In the genomic region with DNA sequence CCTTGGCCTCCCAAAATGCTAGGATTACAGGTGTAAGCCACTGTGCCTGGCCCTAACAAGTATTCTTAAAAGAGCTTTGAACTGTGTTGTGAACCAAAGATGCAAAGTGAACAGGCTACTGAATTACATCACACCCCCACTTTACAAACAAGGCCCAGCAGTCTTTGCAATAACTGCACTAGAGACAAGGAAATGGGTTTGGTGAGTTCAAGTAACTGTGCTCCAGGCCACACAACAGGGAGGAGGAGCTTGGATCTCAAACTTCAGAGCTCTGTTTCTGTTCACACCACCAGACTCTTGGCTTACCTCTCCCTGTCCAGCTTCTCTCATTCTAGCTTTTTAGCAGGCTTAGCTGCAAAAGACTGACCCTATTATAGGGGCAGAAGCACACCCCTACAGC, we compare ENCODE assay signal across 18 cellular contexts. TPM values are rescaled to one million over a fixed set of nuclear protein-coding genes. Genes with fewer than 3 reads are reported as not detected.
DNase-seq lines count a peak whose midpoint lies in the region; ATAC-seq lines count a peak whose summit lies in the region.
"Had no signal": no experiment of that assay in that cellular context is flagged by ENCODE, and none has a peak within 500 bp of the region (broad histone marks: within the 10 kb centered on the region; RNA-seq: fewer than 3 reads in every experiment).

No MANE protein-coding gene starts in this region.

- intact Hi-C loops in left colon (cut with DNase I, micrococcal nuclease), result no loop called here

- ATAC-seq in left colon (peak; percentile 16), GM18498 (IDR thresholded peaks at IDR 0.05; ENCODE audit: unreplicated experiment) (no peak)
- ATAC-seq: K562 had no signal

- DNase-seq in DMS 273 (lab: John Stamatoyannopoulos, UW; ENCODE audit: unreplicated experiment) (peak; percentile 54), DMS 273 treated with DMSO at 0.1 percent for 48 hours (lab: John Stamatoyannopoulos, UW) (no peak), amniotic epithelial cell (ENCODE audit: low read depth) (peak; percentile 7), left colon (no peak), substantia nigra (lab: John Stamatoyannopoulos, UW) (peak in 2 of 49 donors; percentile 17 to 29), DMS53 (lab: John Stamatoyannopoulos, UW) (no peak)
- no peak for DNase-seq in activated CD4-positive, CD25-positive, alpha-beta regulatory T cell treated with anti-CD3 and anti-CD28 coated beads, Interleukin-2, amount 50 U/mL, for 72 hours
- DNase-seq: activated CD8-positive, alpha-beta memory T cell treated with anti-CD3 and anti-CD28 coated beads, Interleukin-2, amount 50 U/mL, for 48 hours; activated effector memory CD4-positive, alpha-beta T cell treated with anti-CD3 and anti-CD28 coated beads, Interleukin-2, amount 50 U/mL, for 16 hours; HCEC 1CT; NCI-H2081; NCI-H526; OCI-M1; stimulated activated CD4-positive, alpha-beta T cell treated with anti-CD3 and anti-CD28 coated beads, Interleukin-2, amount 100 ng/mL, for 24 hours had no signal

- H3K27ac ChIP-seq in substantia nigra (ENCODE audit: low read depth, low read length, poor library complexity, severe bottlenecking), result peak overlapping the region; percentile 64
- H3K27ac ChIP-seq: 22Rv1 had no signal

RNA-seq across cellular contexts. Expression of gene RASL10A, which starts 30.4 kb away (rescaled TPM):
- 1 to 10 TPM; 1.1 to 1.7 TPM for total RNA-seq in left colon
- total RNA-seq: osteocyte had no signal

RNA-seq across cellular contexts. Expression of gene GAS2L1, which starts 39.5 kb away (rescaled TPM):
- total RNA-seq in left colon, result 10 to 100 TPM; 19.7 to 32.3 TPM

RNA-seq across cellular contexts. Expression of gene AP1B1, which starts 42.4 kb away (rescaled TPM):
- total RNA-seq in left colon, result 100 to 1,000 TPM in 1 of 2 donors, 10 to 100 TPM in 1; 96.3 to 100 TPM

Comparison
In these comparisons a context has a peak if more than half of its experiments do, and no peak if none do; other contexts are left out.
1. DNase-seq: peak in DMS 273 (single experiment) and amniotic epithelial cell (single experiment); none in DMS 273 treated with DMSO at 0.1 percent for 48 hours (single experiment), left colon (0 of 2), DMS53 (single experiment) and activated CD4-positive, CD25-positive, alpha-beta regulatory T cell treated with anti-CD3 and anti-CD28 coated beads, Interleukin-2, amount 50 U/mL, for 72 hours (single experiment).